ENCODE assay signal across 7 cellular contexts in the genomic region with DNA sequence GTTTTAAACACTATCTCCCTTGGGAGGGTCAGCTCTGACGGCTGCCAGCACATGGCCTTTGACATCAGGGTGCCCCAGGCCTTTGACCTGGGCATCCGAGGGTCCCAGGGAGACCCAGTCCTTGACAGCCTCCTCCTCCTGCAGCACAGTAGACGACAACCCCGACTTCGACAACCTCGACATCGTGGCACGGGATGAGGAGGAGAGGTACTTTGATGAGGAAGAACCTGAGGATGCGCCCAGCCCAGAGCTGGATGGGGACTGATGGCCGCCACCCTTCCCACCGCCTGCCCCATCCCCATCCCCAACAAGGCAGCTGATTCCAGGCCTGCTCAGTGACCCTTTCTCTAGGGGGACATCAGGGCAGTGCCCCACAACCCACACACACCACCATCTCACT. TPM values are rescaled to one million over a fixed set of nuclear protein-coding genes. Genes with fewer than 3 reads are reported as not detected.
DNase-seq lines count a peak whose midpoint lies in the region; ATAC-seq lines count a peak whose summit lies in the region.
"Had no signal": no experiment of that assay in that cellular context is flagged by ENCODE, and none has a peak within 500 bp of the region (broad histone marks: within the 10 kb centered on the region; RNA-seq: fewer than 3 reads in every experiment).

No MANE protein-coding gene starts in this region.

- peaks cover 12% of the 10 kb centered on the region for H3K4me1 ChIP-seq in right cardiac atrium (ENCODE audit: control insufficient read depth, insufficient read depth, low read length)

- no peaks in the 10 kb centered on the region for H3K9me3 ChIP-seq in right cardiac atrium (ENCODE audit: control insufficient read depth, low read length)

- peaks cover 46% of the 10 kb centered on the region for H3K4me1 Mint-ChIP-seq in activated CD4-positive, alpha-beta T cell treated with anti-CD3 and anti-CD28 coated beads, Interleukin-2, amount 10 ng/mL, durations not matched to agents 7 days and 5 days

- H3K27ac Mint-ChIP-seq in activated CD4-positive, alpha-beta T cell treated with anti-CD3 and anti-CD28 coated beads, Interleukin-2, amount 10 ng/mL, durations not matched to agents 7 days and 5 days = peak overlapping the region; percentile 37

- POLR2A ChIA-PET in activated CD4-positive, alpha-beta T cell treated with anti-CD3 and anti-CD28 coated beads, Interleukin-2, amount 10 ng/mL, durations not matched to agents 7 days and 5 days (lab: Charles Lee) = interaction anchor here (0.9 kb wide), 1 partner anchor 29 kb away, joined by 3 read pairs; no protein-coding TSS in a partner anchor

- CTCF ChIA-PET in activated CD4-positive, alpha-beta T cell treated with anti-CD3 and anti-CD28 coated beads, Interleukin-2, amount 10 ng/mL, durations not matched to agents 7 days and 5 days (lab: Charles Lee) = interaction anchor here (0.7 to 1.2 kb wide), 5 partner anchors 10 to 20 kb away, joined by 3 to 5 read pairs (median 3); no protein-coding TSS in a partner anchor

- H3K4me3 Mint-ChIP-seq in activated CD4-positive, alpha-beta T cell treated with anti-CD3 and anti-CD28 coated beads, Interleukin-2, amount 10 ng/mL, durations not matched to agents 7 days and 5 days = no peak overlapping the region

- H3K27ac ChIP-seq in right cardiac atrium (ENCODE audit: low read length) (peak overlapping the region; percentile 80), temporal lobe (ENCODE audit: low read depth, low read length) (peak overlapping the region; percentile 74)

- ATAC-seq in right cardiac atrium (no peak), HG02678 (IDR thresholded peaks at IDR 0.05; ENCODE audit: unreplicated experiment) (no peak)

- H3K27me3 Mint-ChIP-seq in activated CD4-positive, alpha-beta T cell treated with anti-CD3 and anti-CD28 coated beads, Interleukin-2, amount 10 ng/mL, durations not matched to agents 7 days and 5 days = no peaks in the 10 kb centered on the region

- WGBS in right cardiac atrium = 88% methylated on average over 11 of the region's 11 CpGs

- H3K4me3 ChIP-seq in right cardiac atrium (ENCODE audit: low read length) = no peak overlapping the region

- no peaks in the 10 kb centered on the region for H3K27me3 ChIP-seq in right cardiac atrium (ENCODE audit: control insufficient read depth, insufficient read depth)

- H3K9me3 Mint-ChIP-seq in activated CD4-positive, alpha-beta T cell treated with anti-CD3 and anti-CD28 coated beads, Interleukin-2, amount 10 ng/mL, durations not matched to agents 7 days and 5 days = no peaks in the 10 kb centered on the region

- peaks cover 52% of the 10 kb centered on the region for H3K36me3 Mint-ChIP-seq in activated CD4-positive, alpha-beta T cell treated with anti-CD3 and anti-CD28 coated beads, Interleukin-2, amount 10 ng/mL, durations not matched to agents 7 days and 5 days (ENCODE audit: low read depth)

- intact Hi-C loops in right cardiac atrium (cut with DNase I) = loop anchor here in 1 of 4 donors (5.0 kb wide), 1 partner anchor 35 kb away; no protein-coding TSS in a partner anchor

- no peak for DNase-seq in activated CD4-positive, alpha-beta T cell treated with anti-CD3 and anti-CD28 coated beads, Interleukin-2, amount 10 ng/mL, durations not matched to agents 7 days and 5 days
- no peak for DNase-seq in activated CD4-positive, alpha-beta T cell treated with anti-CD3 and anti-CD28 coated beads for 4 hours
- DNase-seq in right cardiac atrium (peak in 2 of 3 donors; percentile 37 to 44), NCI-H82 treated with DMSO at 0.1 percent for 48 hours (lab: John Stamatoyannopoulos, UW; ENCODE audit: unreplicated experiment) (no peak)
- DNase-seq: NCI-H446 treated with DMSO at 0.1 percent for 48 hours had no signal

RNA-seq across cellular contexts. Expression of a gene that starts 12.5 kb away (rescaled TPM):
- total RNA-seq in activated CD4-positive, alpha-beta T cell treated with anti-CD3 and anti-CD28 coated beads, Interleukin-2, amount 10 ng/mL, durations not matched to agents 7 days and 5 days = 10 to 100 TPM; 50.4 to 51.7 TPM
- total RNA-seq in right cardiac atrium (10 to 100 TPM; 17.9 to 22.2 (median 18.9) TPM), temporal lobe (6.4 TPM)
- 12.2 TPM for polyA plus RNA-seq in right cardiac atrium

RNA-seq across cellular contexts. Expression of a gene that starts 31.3 kb away (rescaled TPM):
- total RNA-seq in activated CD4-positive, alpha-beta T cell treated with anti-CD3 and anti-CD28 coated beads, Interleukin-2, amount 10 ng/mL, durations not matched to agents 7 days and 5 days = 100 to 1,000 TPM; 194 TPM
- total RNA-seq in right cardiac atrium = 10 to 100 TPM; 27.0 to 39.3 (median 33.3) TPM
- polyA plus RNA-seq in right cardiac atrium = 23.9 TPM
- total RNA-seq in temporal lobe = 2.7 TPM

RNA-seq across cellular contexts. Expression of a gene that starts 41.5 kb away (rescaled TPM):
- total RNA-seq in activated CD4-positive, alpha-beta T cell treated with anti-CD3 and anti-CD28 coated beads, Interleukin-2, amount 10 ng/mL, durations not matched to agents 7 days and 5 days = 10 to 100 TPM; 11.6 to 11.7 TPM
- 1 to 10 TPM; 3.3 to 3.8 (median 3.5) TPM for total RNA-seq in right cardiac atrium
- polyA plus RNA-seq in right cardiac atrium = 5.1 TPM
- total RNA-seq in temporal lobe = 2.2 TPM

RNA-seq across cellular contexts. Expression of a gene that starts 53.9 kb away (rescaled TPM):
- 1 to 10 TPM; 5.4 to 5.6 TPM for total RNA-seq in activated CD4-positive, alpha-beta T cell treated with anti-CD3 and anti-CD28 coated beads, Interleukin-2, amount 10 ng/mL, durations not matched to agents 7 days and 5 days
- total RNA-seq in right cardiac atrium (1 to 10 TPM; 4.6 to 6.7 (median 5.8) TPM), temporal lobe (4.2 TPM)
- polyA plus RNA-seq in right cardiac atrium = 8.5 TPM

RNA-seq across cellular contexts. Expression of a gene that starts 58.3 kb away (rescaled TPM):
- total RNA-seq in activated CD4-positive, alpha-beta T cell treated with anti-CD3 and anti-CD28 coated beads, Interleukin-2, amount 10 ng/mL, durations not matched to agents 7 days and 5 days = 100 to 1,000 TPM; 333 to 348 TPM
- total RNA-seq in right cardiac atrium = 100 to 1,000 TPM; 134 to 152 (median 141) TPM
- polyA plus RNA-seq in right cardiac atrium = 89.4 TPM
- 101 TPM for total RNA-seq in temporal lobe

Comparison
In these comparisons a context has a peak if more than half of its experiments do, and no peak if none do; other contexts are left out.
1. DNase-seq: peak in right cardiac atrium (2 of 3); none in activated CD4-positive, alpha-beta T cell treated with anti-CD3 and anti-CD28 coated beads, Interleukin-2, amount 10 ng/mL, durations not matched to agents 7 days and 5 days (single experiment), activated CD4-positive, alpha-beta T cell treated with anti-CD3 and anti-CD28 coated beads for 4 hours (0 of 2) and NCI-H82 treated with DMSO at 0.1 percent for 48 hours (single experiment).
2. RNA of a gene that starts 31.3 kb away (total RNA-seq): 194 TPM in activated CD4-positive, alpha-beta T cell treated with anti-CD3 and anti-CD28 coated beads, Interleukin-2, amount 10 ng/mL, durations not matched to agents 7 days and 5 days; 27.0 to 39.3 TPM in right cardiac atrium and 2.7 TPM in temporal lobe (single experiment); every median in the first group is over 4 times any median in the second.